ENCODE assay signal across 28 cellular contexts in the genomic region with DNA sequence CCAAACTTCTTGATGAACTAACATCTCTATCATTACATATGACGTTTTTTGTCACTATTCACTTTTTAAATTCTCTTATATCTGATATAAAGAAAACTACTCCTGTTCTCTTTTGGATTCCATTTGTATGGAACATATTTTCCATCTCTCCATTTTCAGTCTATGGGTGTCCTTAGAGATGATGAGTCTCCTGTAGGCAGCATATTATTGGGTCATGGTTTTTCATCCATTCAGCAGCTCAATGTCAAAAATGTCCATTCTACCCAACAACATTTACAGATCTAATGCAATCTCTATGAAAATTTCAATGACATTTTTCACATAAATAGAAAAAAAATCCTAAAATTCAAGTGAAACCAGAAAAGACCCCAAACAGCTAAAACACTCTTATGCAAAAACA.
"Had no signal": no experiment of that assay in that cellular context is flagged by ENCODE, and none has a peak within 500 bp of the region (broad histone marks: within the 10 kb centered on the region; RNA-seq: fewer than 3 reads in every experiment).

No MANE protein-coding gene starts in this region.

- H3K4me1 ChIP-seq: pancreas, prostate gland, right lobe of liver, sigmoid colon, spleen, suprapubic skin, testis, transverse colon, upper lobe of right lung, uterus had no signal

- H3K27ac ChIP-seq: neutrophil, pancreas, prostate gland, right lobe of liver, sigmoid colon, spleen, suprapubic skin, testis, tibial artery, transverse colon, upper lobe of right lung, uterus had no signal

- H3K9me3 ChIP-seq: neutrophil, pancreas, prostate gland, right lobe of liver, sigmoid colon, suprapubic skin, testis, tibial artery, transverse colon, upper lobe of right lung, uterus had no signal

- H3K27me3 ChIP-seq: neutrophil, pancreas, right lobe of liver, sigmoid colon, suprapubic skin, testis, tibial artery, transverse colon, upper lobe of right lung, uterus had no signal

- H3K36me3 ChIP-seq: neutrophil, pancreas, prostate gland, right lobe of liver, sigmoid colon, suprapubic skin, tibial artery, transverse colon, upper lobe of right lung, uterus had no signal

- H3K4me2 ChIP-seq: smooth muscle cell had no signal

- DNase-seq: naive thymus-derived CD8-positive, alpha-beta T cell; nephron progenitor cell; nucleus accumbens; pancreas; right cardiac atrium; right lobe of liver; sigmoid colon; spleen; stimulated activated CD4-positive, alpha-beta T cell treated with anti-CD3 and anti-CD28 coated beads, Interleukin-12 subunit alpha, Interleukin-12 subunit beta, amount 100 ng/mL, for 4 hours; stimulated activated CD4-positive, alpha-beta T cell treated with anti-CD3 and anti-CD28 coated beads, Interleukin-1b, Interleukin-23, amount 100 ng/mL, for 48 hours; stimulated activated CD4-positive, alpha-beta T cell treated with anti-CD3 and anti-CD28 coated beads, Interleukin-4, amount 100 ng/mL, for 1 hour; stimulated activated CD4-positive, alpha-beta T cell treated with anti-CD3 and anti-CD28 coated beads, Interleukin-4, amount 100 ng/mL, for 4 hours; stimulated activated CD8-positive, alpha-beta memory T cell treated with anti-CD3 and anti-CD28 coated beads, Interleukin-4, amount 100 ng/mL, for 48 hours; stimulated activated naive CD4-positive, alpha-beta T cell; stimulated activated naive CD8-positive, alpha-beta T cell treated with anti-CD3 and anti-CD28 coated beads, Interleukin-15, amount 100 ng/mL, for 72 hours; stimulated activated naive CD8-positive, alpha-beta T cell treated with anti-CD3 and anti-CD28 coated beads, Interleukin-15, Interleukin-2, amounts not matched to agents 100 U/mL and 50 U/mL, for 24 hours; substantia nigra; testis; tibial artery; transverse colon; upper lobe of right lung; uterus had no signal

- H3K4me3 ChIP-seq: pancreas, prostate gland, right lobe of liver, sigmoid colon, smooth muscle cell, spleen, suprapubic skin, testis, tibial artery, transverse colon, upper lobe of right lung, uterus had no signal

- ATAC-seq: naive thymus-derived CD8-positive, alpha-beta T cell; natural killer cell treated with Interleukin-12 subunit alpha and Interleukin-12 subunit beta and Interleukin-15 and Interleukin-18, amount 100 ng/mL, for 72 hours; pancreas; right cardiac atrium; right lobe of liver; stimulated activated memory B cell treated with anti-CD40 and anti-IgM and Interleukin-4, amounts not matched to agents 10 μg/mL and 1 μg/mL and 100 μg/mL, for 72 hours; stimulated activated naive CD8-positive, alpha-beta T cell treated with anti-CD3 and anti-CD28 coated beads, Interleukin-15, amount 100 ng/mL, for 72 hours; stimulated activated naive CD8-positive, alpha-beta T cell treated with anti-CD3 and anti-CD28 coated beads, Interleukin-15, Interleukin-2, amounts not matched to agents 100 U/mL and 50 U/mL, for 24 hours; upper lobe of right lung had no signal

- FAIRE-seq: pancreas had no signal
